Comparison of ENCODE assay signal across 16 cellular contexts in the genomic region with DNA sequence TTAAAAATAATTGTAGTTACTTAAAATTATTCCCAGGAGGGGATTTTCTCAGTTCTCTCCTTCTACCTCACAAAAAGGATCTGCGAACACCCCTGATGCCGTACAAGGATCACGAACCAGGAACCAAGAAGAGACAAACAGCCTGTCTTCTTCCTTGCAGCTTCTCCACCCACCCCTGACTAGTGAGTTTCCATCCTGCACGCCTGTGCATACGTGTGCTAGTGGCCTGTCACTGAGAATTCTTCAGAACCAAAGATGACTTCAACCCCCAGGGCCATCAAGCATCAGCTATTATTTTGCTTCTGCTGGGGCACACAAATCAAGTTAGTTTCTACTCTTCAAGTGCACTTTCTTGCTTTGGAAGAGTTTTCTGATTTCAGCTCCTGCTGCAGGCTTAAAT.
DNase-seq lines count a peak whose midpoint lies in the region; ATAC-seq and TF ChIP-seq lines count a peak whose summit lies in the region.
"Had no signal": no experiment of that assay in that cellular context is flagged by ENCODE, and none has a peak within 500 bp of the region (broad histone marks: within the 10 kb centered on the region; RNA-seq: fewer than 3 reads in every experiment).

No MANE protein-coding gene starts in this region.

- H3K9me3 ChIP-seq in OCI-LY3 (ENCODE audit: insufficient read depth, low read length): no peaks in the 10 kb centered on the region
- H3K9me3 ChIP-seq: body of pancreas, SJSA1, tibial artery had no signal

- H3K36me3 ChIP-seq in OCI-LY3 (replicated peaks; ENCODE audit: low read depth, low read length): no peaks in the 10 kb centered on the region
- H3K36me3 ChIP-seq: SJSA1, tibial artery had no signal

- peaks cover 52% of the 10 kb centered on the region for H3K4me1 Mint-ChIP-seq in activated naive CD4-positive, alpha-beta T cell treated with anti-CD3 and anti-CD28 coated beads, Interleukin-2, amount 10 ng/mL, durations not matched to agents 7 days and 5 days
- peaks cover 22% of the 10 kb centered on the region for H3K4me1 Mint-ChIP-seq in activated naive CD4-positive, alpha-beta T cell treated with anti-CD3 and anti-CD28 coated beads for 36 hours (ENCODE audit: low read depth)
- peaks cover 30% of the 10 kb centered on the region for H3K4me1 Mint-ChIP-seq in dendritic cell treated with granulocyte-macrophage colony-stimulating factor and Interleukin-4, amounts not matched to agents 40 ng/mL and 50 ng/mL, for 4 days (ENCODE audit: low read depth)

- H3K4me1 ChIP-seq in OCI-LY3 (ENCODE audit: low read length): peaks cover 25% of the 10 kb centered on the region
- H3K4me1 ChIP-seq: body of pancreas, foreskin keratinocyte had no signal

- H4K20me1 ChIP-seq in OCI-LY3 (ENCODE audit: insufficient read depth, low read length): no peaks in the 10 kb centered on the region

- no peak for ATAC-seq in GM18873 (IDR thresholded peaks at IDR 0.05; ENCODE audit: low FRiP score, unreplicated experiment)
- no peak for ATAC-seq in GM19395 (IDR thresholded peaks at IDR 0.05; ENCODE audit: unreplicated experiment)
- ATAC-seq: body of pancreas, foreskin keratinocyte had no signal

- H3K9ac ChIP-seq in OCI-LY3 (ENCODE audit: low read length): peak overlapping the region; percentile 36; the same call in 1 of the 2 replicates

- TF ChIP-seq CTCF in OCI-LY3 (IDR thresholded peaks at IDR 0.05; ENCODE audit: low read depth, low read length): no peak

- H3K27ac ChIP-seq in OCI-LY3 (ENCODE audit: low read length): peak overlapping the region; percentile 8; the same call in 1 of the 2 replicates
- H3K27ac ChIP-seq: body of pancreas, epithelial cell of prostate, foreskin keratinocyte, SJSA1, tibial artery had no signal

- H3K4me3 ChIP-seq in OCI-LY3 (ENCODE audit: low read length): peak overlapping the region; percentile 69; the same call in 1 of the 2 replicates
- H3K4me3 ChIP-seq: body of pancreas, SJSA1, tibial artery had no signal

- CTCF ChIA-PET in activated naive CD4-positive, alpha-beta T cell treated with anti-CD3 and anti-CD28 coated beads, Interleukin-2, amount 10 ng/mL, durations not matched to agents 7 days and 5 days (lab: Charles Lee): interaction anchor here (0.9 to 2.8 kb wide), 5 partner anchors 9 to 27 kb away, joined by 3 to 13 read pairs (median 4); no protein-coding TSS in a partner anchor
- CTCF ChIA-PET in activated naive CD4-positive, alpha-beta T cell treated with anti-CD3 and anti-CD28 coated beads for 36 hours (lab: Charles Lee): interaction anchor here (0.8 to 1.5 kb wide), 2 partner anchors 11 to 203 kb away, joined by 3 to 5 read pairs; no protein-coding TSS in a partner anchor

- H3K27me3 Mint-ChIP-seq in activated naive CD4-positive, alpha-beta T cell treated with anti-CD3 and anti-CD28 coated beads, Interleukin-2, amount 10 ng/mL, durations not matched to agents 7 days and 5 days: no peaks in the 10 kb centered on the region
- no peaks in the 10 kb centered on the region for H3K27me3 Mint-ChIP-seq in activated naive CD4-positive, alpha-beta T cell treated with anti-CD3 and anti-CD28 coated beads for 36 hours (ENCODE audit: low read depth)
- H3K27me3 Mint-ChIP-seq in dendritic cell treated with granulocyte-macrophage colony-stimulating factor and Interleukin-4, amounts not matched to agents 40 ng/mL and 50 ng/mL, for 4 days: peaks cover 2% of the 10 kb centered on the region

- no peaks in the 10 kb centered on the region for H3K27me3 ChIP-seq in OCI-LY3 (ENCODE audit: low read depth, low read length)
- H3K27me3 ChIP-seq: body of pancreas, foreskin keratinocyte, SJSA1, tibial artery had no signal

- DNase-seq in activated naive CD4-positive, alpha-beta T cell treated with anti-CD3 and anti-CD28 coated beads, Interleukin-2, amount 10 ng/mL, durations not matched to agents 7 days and 5 days: no peak
- DNase-seq in activated naive CD4-positive, alpha-beta T cell treated with anti-CD3 and anti-CD28 coated beads for 36 hours: no peak
- no peak for DNase-seq in NCI-H524 (lab: John Stamatoyannopoulos, UW)
- no peak for DNase-seq in amniotic stem cell (lab: John Stamatoyannopoulos, UW)
- DNase-seq: body of pancreas, foreskin keratinocyte, midbrain, NCI-H1092 treated with DMSO at 0.1 percent for 48 hours, NCI-H69, tibial artery had no signal

- no peaks in the 10 kb centered on the region for H3K9me3 Mint-ChIP-seq in activated naive CD4-positive, alpha-beta T cell treated with anti-CD3 and anti-CD28 coated beads, Interleukin-2, amount 10 ng/mL, durations not matched to agents 7 days and 5 days
- H3K9me3 Mint-ChIP-seq in activated naive CD4-positive, alpha-beta T cell treated with anti-CD3 and anti-CD28 coated beads for 36 hours: no peaks in the 10 kb centered on the region
- no peaks in the 10 kb centered on the region for H3K9me3 Mint-ChIP-seq in dendritic cell treated with granulocyte-macrophage colony-stimulating factor and Interleukin-4, amounts not matched to agents 40 ng/mL and 50 ng/mL, for 4 days

- H2AFZ ChIP-seq in OCI-LY3 (ENCODE audit: low read depth, low read length): no peak overlapping the region

- H3K27ac Mint-ChIP-seq in activated naive CD4-positive, alpha-beta T cell treated with anti-CD3 and anti-CD28 coated beads, Interleukin-2, amount 10 ng/mL, durations not matched to agents 7 days and 5 days: peak overlapping the region; percentile 88
- no peak overlapping the region for H3K27ac Mint-ChIP-seq in activated naive CD4-positive, alpha-beta T cell treated with anti-CD3 and anti-CD28 coated beads for 36 hours
- H3K27ac Mint-ChIP-seq in dendritic cell treated with granulocyte-macrophage colony-stimulating factor and Interleukin-4, amounts not matched to agents 40 ng/mL and 50 ng/mL, for 4 days: peak overlapping the region; percentile 83

- intact Hi-C loops in activated naive CD4-positive, alpha-beta T cell treated with anti-CD3 and anti-CD28 coated beads for 36 hours (cut with micrococcal nuclease): no loop called here
- intact Hi-C loops in dendritic cell treated with granulocyte-macrophage colony-stimulating factor and Interleukin-4, amounts not matched to agents 40 ng/mL and 50 ng/mL, for 4 days (cut with micrococcal nuclease): no loop called here

- no peaks in the 10 kb centered on the region for H3K79me2 ChIP-seq in OCI-LY3 (ENCODE audit: low read length)

- H3K36me3 Mint-ChIP-seq in activated naive CD4-positive, alpha-beta T cell treated with anti-CD3 and anti-CD28 coated beads, Interleukin-2, amount 10 ng/mL, durations not matched to agents 7 days and 5 days: no peaks in the 10 kb centered on the region
- H3K36me3 Mint-ChIP-seq in activated naive CD4-positive, alpha-beta T cell treated with anti-CD3 and anti-CD28 coated beads for 36 hours (ENCODE audit: low read depth): no peaks in the 10 kb centered on the region
- no peaks in the 10 kb centered on the region for H3K36me3 Mint-ChIP-seq in dendritic cell treated with granulocyte-macrophage colony-stimulating factor and Interleukin-4, amounts not matched to agents 40 ng/mL and 50 ng/mL, for 4 days (ENCODE audit: low read depth)

- H3K4me3 Mint-ChIP-seq in activated naive CD4-positive, alpha-beta T cell treated with anti-CD3 and anti-CD28 coated beads, Interleukin-2, amount 10 ng/mL, durations not matched to agents 7 days and 5 days: no peak overlapping the region
- H3K4me3 Mint-ChIP-seq in activated naive CD4-positive, alpha-beta T cell treated with anti-CD3 and anti-CD28 coated beads for 36 hours: no peak overlapping the region
- H3K4me3 Mint-ChIP-seq in dendritic cell treated with granulocyte-macrophage colony-stimulating factor and Interleukin-4, amounts not matched to agents 40 ng/mL and 50 ng/mL, for 4 days: no peak overlapping the region

- H3K4me2 ChIP-seq in OCI-LY3 (ENCODE audit: low read length): peak overlapping the region; percentile 91
